ENCODE assay signal across 21 cellular contexts in the genomic region with DNA sequence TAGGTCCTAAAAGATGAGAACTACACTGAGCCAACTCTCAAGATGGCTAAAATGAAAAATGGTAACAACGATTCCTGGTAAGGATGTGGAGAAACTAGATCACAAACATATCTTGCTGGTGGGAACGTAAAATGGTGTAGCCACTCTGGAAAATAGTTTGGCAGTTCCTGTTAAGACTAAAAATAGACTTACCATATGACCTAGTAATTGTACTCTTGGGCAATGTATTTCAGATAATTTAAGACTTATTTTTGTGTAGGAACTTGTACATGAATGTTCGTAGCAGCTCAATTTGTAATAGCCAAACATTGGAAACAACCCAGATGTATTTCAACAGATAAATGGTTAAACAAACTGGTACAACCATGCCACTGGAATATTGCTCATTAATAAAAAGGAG.
DNase-seq lines count a peak whose midpoint lies in the region; ATAC-seq, FAIRE-seq and TF ChIP-seq lines count a peak whose summit lies in the region.
"Had no signal": no experiment of that assay in that cellular context is flagged by ENCODE, and none has a peak within 500 bp of the region (broad histone marks: within the 10 kb centered on the region; RNA-seq: fewer than 3 reads in every experiment).

No MANE protein-coding gene starts in this region.

- H3K36me3 Mint-ChIP-seq in astrocyte (ENCODE audit: low read depth, unreplicated experiment), result peaks cover 1% of the 10 kb centered on the region

- H4K20me1 ChIP-seq in astrocyte (ENCODE audit: insufficient read depth, low read length), result no peaks in the 10 kb centered on the region
- H4K20me1 ChIP-seq: BLaER1 treated with 17β-estradiol and CSF1 and Interleukin-3, amounts not matched to agents 10 nM and 100 nM had no signal

- in situ Hi-C loops in HAP-1 (cut with MboI; ENCODE audit: low sequenced_read_pairs), result no loop called here

- H3K27me3 Mint-ChIP-seq in astrocyte (ENCODE audit: low read depth, unreplicated experiment), result no peaks in the 10 kb centered on the region
- H3K27me3 Mint-ChIP-seq: B cell had no signal

- H3K27me3 ChIP-seq in astrocyte (ENCODE audit: insufficient read depth, low read length), result no peaks in the 10 kb centered on the region
- no peaks in the 10 kb centered on the region for H3K27me3 ChIP-seq in HAP-1 (ENCODE audit: low read depth)

- no peak overlapping the region for H3K4me2 ChIP-seq in A549
- no peak overlapping the region for H3K4me2 ChIP-seq in astrocyte (ENCODE audit: low read length)
- H3K4me2 ChIP-seq: BLaER1 treated with 17β-estradiol and CSF1 and Interleukin-3, amounts not matched to agents 10 nM and 100 nM; GM23338 had no signal

- H3K36me3 ChIP-seq in astrocyte (ENCODE audit: insufficient read depth, low read length) (no peaks in the 10 kb centered on the region), HAP-1 (replicated peaks) (peaks cover 10% of the 10 kb centered on the region)

- TF ChIP-seq CTCF in A549 (IDR thresholded peaks at IDR 0.05) (no peak), astrocyte (IDR thresholded peaks at IDR 0.05; ENCODE audit: insufficient read depth, low read depth, low read length) (no peak), fibroblast of pulmonary artery (IDR thresholded peaks at IDR 0.05; ENCODE audit: low read length, missing control alignments) (no peak)

- WGBS in A549 (ENCODE audit: missing lambda C conversion rate), result 96% methylated on average over 3 of the region's 3 CpGs

- no peaks in the 10 kb centered on the region for H3K79me2 ChIP-seq in astrocyte (ENCODE audit: insufficient read depth, low read length)

- H3K4me1 ChIP-seq in A549 (no peaks in the 10 kb centered on the region), astrocyte (ENCODE audit: insufficient read depth, low read length) (no peaks in the 10 kb centered on the region), HAP-1 (peaks cover 11% of the 10 kb centered on the region)

- H3K27ac Mint-ChIP-seq in astrocyte (ENCODE audit: unreplicated experiment), result no peak overlapping the region
- H3K27ac Mint-ChIP-seq: B cell; CD8-positive, alpha-beta T cell; GM23338; HFFc6 had no signal

- no peak for TF ChIP-seq RAD21 in A549 (conservative IDR thresholded peaks at IDR 0.05 in 1 of 2, IDR thresholded peaks at IDR 0.05 in 1 of 2)

- no peaks in the 10 kb centered on the region for H3K9me3 ChIP-seq in A549
- no peaks in the 10 kb centered on the region for H3K9me3 ChIP-seq in astrocyte (ENCODE audit: insufficient read depth, low read depth, low read length)
- H3K9me3 ChIP-seq in HAP-1, result no peaks in the 10 kb centered on the region

- POLR2A ChIA-PET in A549 (lab: Yijun Ruan, JAX), result no interaction called here

- DNase-seq in A549 (ENCODE audit: low read depth in 1 of 2, low spot score in 1 of 2), result no peak
- no peak for DNase-seq in astrocyte (ENCODE audit: low read depth)
- DNase-seq in erythroblast (lab: John Stamatoyannopoulos, UW), result peak; percentile 2 to 12
- DNase-seq in fibroblast of pulmonary artery (ENCODE audit: low read depth), result peak; percentile 17
- DNase-seq in HAP-1 (ENCODE audit: low spot score in 2 of 2), result no peak
- no peak for DNase-seq in GDM1 (lab: John Stamatoyannopoulos, UW)
- DNase-seq in NCI-H69 (lab: John Stamatoyannopoulos, UW), result no peak
- no peak for DNase-seq in amniotic stem cell (lab: John Stamatoyannopoulos, UW)
- DNase-seq: 8988T; CD8-positive, alpha-beta T cell; DMS 273 treated with DMSO at 0.1 percent for 48 hours; DMS53; DND-41; EL; HFFc6 had no signal

- no peak for ATAC-seq in A549
- ATAC-seq: CD8-positive, alpha-beta T cell; GM23338; HCT116 had no signal

- CTCF ChIA-PET in A549 (lab: Yijun Ruan, JAX), result no interaction called here

- H3K4me3 ChIP-seq in A549 (no peak overlapping the region), astrocyte (ENCODE audit: insufficient read depth, low read depth, low read length) (no peak overlapping the region), fibroblast of pulmonary artery (replicated peaks; ENCODE audit: low read depth, low read length) (no peak overlapping the region), HAP-1 (no peak overlapping the region)
- H3K4me3 ChIP-seq: BLaER1 treated with 17β-estradiol and CSF1 and Interleukin-3, amounts not matched to agents 10 nM and 100 nM; GM23338 had no signal

- H3K4me3 Mint-ChIP-seq in astrocyte (ENCODE audit: unreplicated experiment), result no peak overlapping the region
- H3K4me3 Mint-ChIP-seq: B cell; CD8-positive, alpha-beta T cell; GM23338; HFFc6 had no signal

- no peak overlapping the region for H3K27ac ChIP-seq in A549
- no peak overlapping the region for H3K27ac ChIP-seq in astrocyte (ENCODE audit: low read depth, low read length)
- H3K27ac ChIP-seq: BLaER1 treated with 17β-estradiol and CSF1 and Interleukin-3, amounts not matched to agents 10 nM and 100 nM had no signal

- TF ChIP-seq EP300 in A549 (IDR thresholded peaks at IDR 0.05), result no peak

- no peak overlapping the region for H3K9ac ChIP-seq in astrocyte (ENCODE audit: low read length)
- H3K9ac ChIP-seq: BLaER1 treated with 17β-estradiol and CSF1 and Interleukin-3, amounts not matched to agents 10 nM and 100 nM had no signal

- TF ChIP-seq POLR2A in A549 (IDR thresholded peaks at IDR 0.05; ENCODE audit: low read length) (no peak), erythroblast (IDR thresholded peaks at IDR 0.05; ENCODE audit: low read length) (no peak)

- peak; percentile 96 for FAIRE-seq in A549 (lab: Jason Lieb, UNC)
- peak; percentile 99 for FAIRE-seq in astrocyte (lab: Jason Lieb, UNC)
- FAIRE-seq: GM12892, H54 had no signal

- H3K4me1 Mint-ChIP-seq in astrocyte (ENCODE audit: low read depth, unreplicated experiment), result no peaks in the 10 kb centered on the region
- H3K4me1 Mint-ChIP-seq: B cell, GM23338 had no signal

- H3K9me3 Mint-ChIP-seq in astrocyte (ENCODE audit: unreplicated experiment), result no peaks in the 10 kb centered on the region
- H3K9me3 Mint-ChIP-seq: CD8-positive, alpha-beta T cell; GM23338; HFFc6 had no signal

- no peak overlapping the region for H2AFZ ChIP-seq in astrocyte (ENCODE audit: low read depth, low read length)
- H2AFZ ChIP-seq: GM23338 had no signal

TF ChIP-seq in A549, 52 proteins besides CTCF, POLR2A, EP300 and RAD21:
- no peak for TF ChIP-seq JUN (IDR thresholded peaks at IDR 0.05)
TF ChIP-seq in A549: peak in this region for 0.

Comparison
In these comparisons a context has a peak if more than half of its experiments do, and no peak if none do; other contexts are left out.
1. DNase-seq: peak in erythroblast (2 of 2) and fibroblast of pulmonary artery (single experiment); none in A549 (0 of 2), astrocyte (single experiment), HAP-1 (0 of 2), GDM1 (single experiment), NCI-H69 (single experiment) and amniotic stem cell (single experiment).